Comparison of ENCODE assay signal across 1 cellular context in the genomic region with DNA sequence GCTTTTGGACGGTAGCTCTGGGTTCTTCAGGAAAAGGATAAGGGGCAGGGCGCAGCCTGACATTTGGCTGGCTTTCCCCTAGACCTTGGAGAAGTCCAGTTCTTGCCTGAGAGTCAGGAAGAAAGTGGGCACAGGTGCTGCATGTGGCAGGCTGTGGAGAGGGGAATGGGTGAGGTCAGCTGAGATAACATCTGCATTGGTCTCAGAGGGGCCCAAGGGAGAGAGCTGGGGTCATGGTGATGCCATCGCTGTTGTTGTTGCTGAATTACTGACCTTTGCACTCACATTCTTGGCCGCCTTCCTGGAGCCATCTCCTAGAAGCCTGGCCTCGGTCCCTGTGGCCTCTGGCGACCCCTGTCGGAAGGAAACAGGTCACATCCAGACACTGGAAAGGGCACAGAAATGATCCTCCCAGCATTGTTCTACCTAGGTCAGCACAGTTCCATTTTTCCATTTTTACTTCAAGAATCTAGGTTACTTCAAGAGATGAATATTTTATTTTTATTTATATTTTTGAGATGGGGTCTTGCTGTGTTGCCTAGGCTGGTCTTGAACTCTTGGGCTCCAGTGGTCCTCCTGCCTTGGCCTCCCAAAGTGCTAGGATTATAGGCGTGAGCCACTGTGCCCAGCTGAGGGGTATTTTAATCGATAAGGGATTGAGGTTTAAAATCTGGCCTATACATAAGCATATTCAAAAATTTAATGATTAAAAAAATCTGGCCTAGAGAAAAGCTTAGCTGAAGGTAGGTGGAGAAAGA.
TF ChIP-seq lines count a peak whose summit lies in the region.

No MANE protein-coding gene starts in this region.

TF ChIP-seq in HepG2, 621 proteins besides CTCF, POLR2A, EP300 and RAD21 (continued from another document and continues in another):
- TF ChIP-seq CBX5 (CRISPR knock-in tag; IDR thresholded peaks at IDR 0.05; ENCODE audit: borderline replicate concordance) (peak; percentile 90; the same call in 1 of the 2 replicates), GATAD1 (CRISPR knock-in tag; IDR thresholded peaks at IDR 0.05) (peak; percentile 34; the same call in 1 of the 2 replicates), ZFP36L1 (CRISPR knock-in tag; IDR thresholded peaks at IDR 0.05) (peak; percentile 52; the same call in 1 of the 2 replicates), TEAD3 (CRISPR knock-in tag; optimal IDR thresholded peaks at IDR 0.05; ENCODE audit: borderline replicate concordance) (peak; percentile 95), ZNF205 (CRISPR knock-in tag; IDR thresholded peaks at IDR 0.05) (peak; percentile 58; the same call in 1 of the 2 replicates), MIER3 (CRISPR knock-in tag; IDR thresholded peaks at IDR 0.05; ENCODE audit: borderline replicate concordance) (peak; percentile 84; the same call in 1 of the 2 replicates), ZNF773 (CRISPR knock-in tag; IDR thresholded peaks at IDR 0.05; ENCODE audit: borderline replicate concordance) (no peak), TARDBP (CRISPR knock-in tag; IDR thresholded peaks at IDR 0.05) (peak; percentile 47; the same call in 1 of the 2 replicates), LCORL (IDR thresholded peaks at IDR 0.05) (no peak), LCORL (CRISPR knock-in tag; IDR thresholded peaks at IDR 0.05) (peak; percentile 67; the same call in 1 of the 2 replicates), PHF5A (CRISPR knock-in tag; IDR thresholded peaks at IDR 0.05; ENCODE audit: low read depth, unreplicated experiment) (peak; percentile 52), RCOR2 (CRISPR knock-in tag; IDR thresholded peaks at IDR 0.05) (peak; percentile 64), KAT8 (CRISPR knock-in tag; IDR thresholded peaks at IDR 0.05) (peak; percentile 68)
- TF ChIP-seq, protein P1, sequence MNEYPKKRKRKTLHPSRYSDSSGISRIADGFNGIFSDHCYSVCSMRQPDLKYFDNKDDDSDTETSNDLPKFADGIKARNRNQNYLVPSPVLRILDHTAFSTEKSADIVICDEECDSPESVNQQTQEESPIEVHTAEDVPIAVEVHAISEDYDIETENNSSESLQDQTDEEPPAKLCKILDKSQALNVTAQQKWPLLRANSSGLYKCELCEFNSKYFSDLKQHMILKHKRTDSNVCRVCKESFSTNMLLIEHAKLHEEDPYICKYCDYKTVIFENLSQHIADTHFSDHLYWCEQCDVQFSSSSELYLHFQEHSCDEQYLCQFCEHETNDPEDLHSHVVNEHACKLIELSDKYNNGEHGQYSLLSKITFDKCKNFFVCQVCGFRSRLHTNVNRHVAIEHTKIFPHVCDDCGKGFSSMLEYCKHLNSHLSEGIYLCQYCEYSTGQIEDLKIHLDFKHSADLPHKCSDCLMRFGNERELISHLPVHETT (CRISPR knock-in tag; conservative IDR thresholded peaks at IDR 0.05), result peak; percentile 33; the same call in 1 of the 2 replicates
- TF ChIP-seq, protein P2, sequence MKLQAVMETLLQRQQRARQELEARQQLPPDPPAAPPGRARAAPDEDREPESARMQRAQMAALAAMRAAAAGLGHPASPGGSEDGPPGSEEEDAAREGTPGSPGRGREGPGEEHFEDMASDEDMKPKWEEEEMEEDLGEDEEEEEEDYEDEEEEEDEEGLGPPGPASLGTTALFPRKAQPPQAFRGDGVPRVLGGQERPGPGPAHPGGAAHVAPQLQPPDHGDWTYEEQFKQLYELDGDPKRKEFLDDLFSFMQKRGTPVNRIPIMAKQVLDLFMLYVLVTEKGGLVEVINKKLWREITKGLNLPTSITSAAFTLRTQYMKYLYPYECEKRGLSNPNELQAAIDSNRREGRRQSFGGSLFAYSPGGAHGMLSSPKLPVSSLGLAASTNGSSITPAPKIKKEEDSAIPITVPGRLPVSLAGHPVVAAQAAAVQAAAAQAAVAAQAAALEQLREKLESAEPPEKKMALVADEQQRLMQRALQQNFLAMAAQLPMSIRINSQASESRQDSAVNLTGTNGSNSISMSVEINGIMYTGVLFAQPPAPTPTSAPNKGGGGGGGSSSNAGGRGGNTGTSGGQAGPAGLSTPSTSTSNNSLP (IDR thresholded peaks at IDR 0.05; ENCODE audit: low read depth, low read length), result peak; percentile 60; the same call in 1 of the 2 replicates
- TF ChIP-seq, protein P3, sequence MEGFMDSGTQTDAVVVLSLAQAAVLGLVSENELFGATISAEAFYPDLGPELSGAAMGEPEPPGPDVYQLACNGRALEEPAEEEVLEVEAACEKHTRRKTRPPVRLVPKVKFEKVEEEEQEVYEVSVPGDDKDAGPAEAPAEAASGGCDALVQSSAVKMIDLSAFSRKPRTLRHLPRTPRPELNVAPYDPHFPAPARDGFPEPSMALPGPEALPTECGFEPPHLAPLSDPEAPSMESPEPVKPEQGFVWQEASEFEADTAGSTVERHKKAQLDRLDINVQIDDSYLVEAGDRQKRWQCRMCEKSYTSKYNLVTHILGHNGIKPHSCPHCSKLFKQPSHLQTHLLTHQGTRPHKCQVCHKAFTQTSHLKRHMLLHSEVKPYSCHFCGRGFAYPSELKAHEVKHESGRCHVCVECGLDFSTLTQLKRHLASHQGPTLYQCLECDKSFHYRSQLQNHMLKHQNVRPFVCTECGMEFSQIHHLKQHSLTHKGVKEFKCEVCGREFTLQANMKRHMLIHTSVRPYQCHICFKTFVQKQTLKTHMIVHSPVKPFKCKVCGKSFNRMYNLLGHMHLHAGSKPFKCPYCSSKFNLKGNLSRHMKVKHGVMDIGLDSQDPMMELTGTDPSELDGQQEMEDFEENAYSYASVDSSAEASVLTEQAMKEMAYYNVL (CRISPR knock-in tag; IDR thresholded peaks at IDR 0.05; ENCODE audit: borderline replicate concordance), result peak; percentile 38; the same call in 1 of the 2 replicates
- TF ChIP-seq, protein P4, sequence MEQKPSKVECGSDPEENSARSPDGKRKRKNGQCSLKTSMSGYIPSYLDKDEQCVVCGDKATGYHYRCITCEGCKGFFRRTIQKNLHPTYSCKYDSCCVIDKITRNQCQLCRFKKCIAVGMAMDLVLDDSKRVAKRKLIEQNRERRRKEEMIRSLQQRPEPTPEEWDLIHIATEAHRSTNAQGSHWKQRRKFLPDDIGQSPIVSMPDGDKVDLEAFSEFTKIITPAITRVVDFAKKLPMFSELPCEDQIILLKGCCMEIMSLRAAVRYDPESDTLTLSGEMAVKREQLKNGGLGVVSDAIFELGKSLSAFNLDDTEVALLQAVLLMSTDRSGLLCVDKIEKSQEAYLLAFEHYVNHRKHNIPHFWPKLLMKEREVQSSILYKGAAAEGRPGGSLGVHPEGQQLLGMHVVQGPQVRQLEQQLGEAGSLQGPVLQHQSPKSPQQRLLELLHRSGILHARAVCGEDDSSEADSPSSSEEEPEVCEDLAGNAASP (CRISPR knock-in tag; IDR thresholded peaks at IDR 0.05; ENCODE audit: borderline replicate concordance), result peak; percentile 80; the same call in 1 of the 2 replicates
- TF ChIP-seq, protein P5, sequence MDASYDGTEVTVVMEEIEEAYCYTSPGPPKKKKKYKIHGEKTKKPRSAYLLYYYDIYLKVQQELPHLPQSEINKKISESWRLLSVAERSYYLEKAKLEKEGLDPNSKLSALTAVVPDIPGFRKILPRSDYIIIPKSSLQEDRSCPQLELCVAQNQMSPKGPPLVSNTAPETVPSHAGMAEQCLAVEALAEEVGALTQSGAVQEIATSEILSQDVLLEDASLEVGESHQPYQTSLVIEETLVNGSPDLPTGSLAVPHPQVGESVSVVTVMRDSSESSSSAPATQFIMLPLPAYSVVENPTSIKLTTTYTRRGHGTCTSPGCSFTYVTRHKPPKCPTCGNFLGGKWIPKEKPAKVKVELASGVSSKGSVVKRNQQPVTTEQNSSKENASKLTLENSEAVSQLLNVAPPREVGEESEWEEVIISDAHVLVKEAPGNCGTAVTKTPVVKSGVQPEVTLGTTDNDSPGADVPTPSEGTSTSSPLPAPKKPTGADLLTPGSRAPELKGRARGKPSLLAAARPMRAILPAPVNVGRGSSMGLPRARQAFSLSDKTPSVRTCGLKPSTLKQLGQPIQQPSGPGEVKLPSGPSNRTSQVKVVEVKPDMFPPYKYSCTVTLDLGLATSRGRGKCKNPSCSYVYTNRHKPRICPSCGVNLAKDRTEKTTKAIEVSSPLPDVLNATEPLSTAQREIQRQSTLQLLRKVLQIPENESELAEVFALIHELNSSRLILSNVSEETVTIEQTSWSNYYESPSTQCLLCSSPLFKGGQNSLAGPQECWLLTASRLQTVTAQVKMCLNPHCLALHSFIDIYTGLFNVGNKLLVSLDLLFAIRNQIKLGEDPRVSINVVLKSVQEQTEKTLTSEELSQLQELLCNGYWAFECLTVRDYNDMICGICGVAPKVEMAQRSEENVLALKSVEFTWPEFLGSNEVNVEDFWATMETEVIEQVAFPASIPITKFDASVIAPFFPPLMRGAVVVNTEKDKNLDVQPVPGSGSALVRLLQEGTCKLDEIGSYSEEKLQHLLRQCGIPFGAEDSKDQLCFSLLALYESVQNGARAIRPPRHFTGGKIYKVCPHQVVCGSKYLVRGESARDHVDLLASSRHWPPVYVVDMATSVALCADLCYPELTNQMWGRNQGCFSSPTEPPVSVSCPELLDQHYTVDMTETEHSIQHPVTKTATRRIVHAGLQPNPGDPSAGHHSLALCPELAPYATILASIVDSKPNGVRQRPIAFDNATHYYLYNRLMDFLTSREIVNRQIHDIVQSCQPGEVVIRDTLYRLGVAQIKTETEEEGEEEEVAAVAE (CRISPR knock-in tag; IDR thresholded peaks at IDR 0.05; ENCODE audit: borderline replicate concordance), result peak; percentile 22; the same call in 1 of the 2 replicates
- TF ChIP-seq, protein P6, sequence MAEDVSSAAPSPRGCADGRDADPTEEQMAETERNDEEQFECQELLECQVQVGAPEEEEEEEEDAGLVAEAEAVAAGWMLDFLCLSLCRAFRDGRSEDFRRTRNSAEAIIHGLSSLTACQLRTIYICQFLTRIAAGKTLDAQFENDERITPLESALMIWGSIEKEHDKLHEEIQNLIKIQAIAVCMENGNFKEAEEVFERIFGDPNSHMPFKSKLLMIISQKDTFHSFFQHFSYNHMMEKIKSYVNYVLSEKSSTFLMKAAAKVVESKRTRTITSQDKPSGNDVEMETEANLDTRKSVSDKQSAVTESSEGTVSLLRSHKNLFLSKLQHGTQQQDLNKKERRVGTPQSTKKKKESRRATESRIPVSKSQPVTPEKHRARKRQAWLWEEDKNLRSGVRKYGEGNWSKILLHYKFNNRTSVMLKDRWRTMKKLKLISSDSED (CRISPR knock-in tag; IDR thresholded peaks at IDR 0.05), result no peak
- TF ChIP-seq, protein P7, sequence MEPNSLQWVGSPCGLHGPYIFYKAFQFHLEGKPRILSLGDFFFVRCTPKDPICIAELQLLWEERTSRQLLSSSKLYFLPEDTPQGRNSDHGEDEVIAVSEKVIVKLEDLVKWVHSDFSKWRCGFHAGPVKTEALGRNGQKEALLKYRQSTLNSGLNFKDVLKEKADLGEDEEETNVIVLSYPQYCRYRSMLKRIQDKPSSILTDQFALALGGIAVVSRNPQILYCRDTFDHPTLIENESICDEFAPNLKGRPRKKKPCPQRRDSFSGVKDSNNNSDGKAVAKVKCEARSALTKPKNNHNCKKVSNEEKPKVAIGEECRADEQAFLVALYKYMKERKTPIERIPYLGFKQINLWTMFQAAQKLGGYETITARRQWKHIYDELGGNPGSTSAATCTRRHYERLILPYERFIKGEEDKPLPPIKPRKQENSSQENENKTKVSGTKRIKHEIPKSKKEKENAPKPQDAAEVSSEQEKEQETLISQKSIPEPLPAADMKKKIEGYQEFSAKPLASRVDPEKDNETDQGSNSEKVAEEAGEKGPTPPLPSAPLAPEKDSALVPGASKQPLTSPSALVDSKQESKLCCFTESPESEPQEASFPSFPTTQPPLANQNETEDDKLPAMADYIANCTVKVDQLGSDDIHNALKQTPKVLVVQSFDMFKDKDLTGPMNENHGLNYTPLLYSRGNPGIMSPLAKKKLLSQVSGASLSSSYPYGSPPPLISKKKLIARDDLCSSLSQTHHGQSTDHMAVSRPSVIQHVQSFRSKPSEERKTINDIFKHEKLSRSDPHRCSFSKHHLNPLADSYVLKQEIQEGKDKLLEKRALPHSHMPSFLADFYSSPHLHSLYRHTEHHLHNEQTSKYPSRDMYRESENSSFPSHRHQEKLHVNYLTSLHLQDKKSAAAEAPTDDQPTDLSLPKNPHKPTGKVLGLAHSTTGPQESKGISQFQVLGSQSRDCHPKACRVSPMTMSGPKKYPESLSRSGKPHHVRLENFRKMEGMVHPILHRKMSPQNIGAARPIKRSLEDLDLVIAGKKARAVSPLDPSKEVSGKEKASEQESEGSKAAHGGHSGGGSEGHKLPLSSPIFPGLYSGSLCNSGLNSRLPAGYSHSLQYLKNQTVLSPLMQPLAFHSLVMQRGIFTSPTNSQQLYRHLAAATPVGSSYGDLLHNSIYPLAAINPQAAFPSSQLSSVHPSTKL (CRISPR knock-in tag; IDR thresholded peaks at IDR 0.05), result peak; percentile 96
- TF ChIP-seq, protein P8, sequence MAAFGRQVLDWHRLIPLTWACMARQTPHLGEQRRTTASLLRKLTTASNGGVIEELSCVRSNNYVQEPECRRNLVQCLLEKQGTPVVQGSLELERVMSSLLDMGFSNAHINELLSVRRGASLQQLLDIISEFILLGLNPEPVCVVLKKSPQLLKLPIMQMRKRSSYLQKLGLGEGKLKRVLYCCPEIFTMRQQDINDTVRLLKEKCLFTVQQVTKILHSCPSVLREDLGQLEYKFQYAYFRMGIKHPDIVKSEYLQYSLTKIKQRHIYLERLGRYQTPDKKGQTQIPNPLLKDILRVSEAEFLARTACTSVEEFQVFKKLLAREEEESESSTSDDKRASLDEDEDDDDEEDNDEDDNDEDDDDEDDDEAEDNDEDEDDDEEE (CRISPR knock-in tag; IDR thresholded peaks at IDR 0.05), result no peak
